ENCODE assay signal across 13 cellular contexts in the genomic region with DNA sequence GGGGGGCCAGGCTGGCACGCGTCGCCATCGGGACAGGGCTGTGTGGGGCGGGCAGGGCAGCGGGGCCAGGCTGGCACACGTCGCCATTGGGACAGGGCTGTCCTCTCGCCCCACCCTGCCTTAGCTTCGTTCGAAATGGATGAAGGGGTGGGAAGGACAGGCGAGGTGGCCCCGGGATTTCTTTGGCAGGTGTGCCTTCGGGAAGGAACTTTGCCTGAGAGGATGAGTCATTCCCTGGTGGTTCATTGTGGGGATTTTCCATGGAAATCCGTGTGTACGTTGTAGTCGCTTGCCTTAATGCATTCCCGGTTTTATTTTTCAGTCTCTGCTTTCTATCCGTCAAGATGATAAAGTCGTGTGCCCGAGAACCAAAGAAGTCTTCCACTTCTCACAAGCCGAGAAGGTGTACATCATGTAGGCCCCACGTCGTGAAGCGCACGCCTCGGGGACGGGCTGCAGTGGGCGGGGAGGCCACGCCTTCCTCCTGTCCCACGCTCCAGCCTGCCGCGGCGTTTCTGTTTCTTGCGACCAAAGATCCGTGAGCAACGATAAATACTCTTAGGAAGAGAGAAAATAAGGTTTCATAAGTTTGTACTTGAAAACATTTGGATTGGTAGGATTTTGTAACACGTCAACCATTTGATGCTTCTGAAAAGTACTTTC.
"Had no signal": no experiment of that assay in that cellular context is flagged by ENCODE, and none has a peak within 500 bp of the region (broad histone marks: within the 10 kb centered on the region; RNA-seq: fewer than 3 reads in every experiment).

No MANE protein-coding gene starts in this region.

- DNase-seq: activated naive CD4-positive, alpha-beta T cell treated with anti-CD3 and anti-CD28 coated beads, Interleukin-2, amount 10 ng/mL, durations not matched to agents 7 days and 5 days; anterior cingulate cortex; foreskin melanocyte; naive thymus-derived CD8-positive, alpha-beta T cell; sigmoid colon; stimulated activated CD4-positive, alpha-beta T cell treated with anti-CD3 and anti-CD28 coated beads, Interleukin-12 subunit alpha, Interleukin-12 subunit beta, amount 100 ng/mL, for 4 hours; stimulated activated naive CD4-positive, alpha-beta T cell treated with Interleukin-2 at 50 U/mL for 16 hours had no signal

- H3K4me1 Mint-ChIP-seq: WTC11 had no signal

- H3K27me3 Mint-ChIP-seq: activated naive CD4-positive, alpha-beta T cell treated with anti-CD3 and anti-CD28 coated beads, Interleukin-2, amount 10 ng/mL, durations not matched to agents 7 days and 5 days; naive thymus-derived CD8-positive, alpha-beta T cell had no signal

- ATAC-seq: mucosa of descending colon; naive thymus-derived CD8-positive, alpha-beta T cell; WTC11 had no signal

- H3K4me1 ChIP-seq: breast epithelium, sigmoid colon, upper lobe of left lung had no signal

- H3K4me3 ChIP-seq: breast epithelium, mucosa of descending colon, sigmoid colon, upper lobe of left lung had no signal

- H3K9me3 ChIP-seq: breast epithelium, mucosa of descending colon, sigmoid colon, upper lobe of left lung had no signal

- H3K27me3 ChIP-seq: breast epithelium, sigmoid colon, upper lobe of left lung had no signal

- H3K9me3 Mint-ChIP-seq: activated naive CD4-positive, alpha-beta T cell treated with anti-CD3 and anti-CD28 coated beads, Interleukin-2, amount 10 ng/mL, durations not matched to agents 7 days and 5 days; naive thymus-derived CD8-positive, alpha-beta T cell; WTC11 had no signal

- H3K27ac Mint-ChIP-seq: activated naive CD4-positive, alpha-beta T cell treated with anti-CD3 and anti-CD28 coated beads, Interleukin-2, amount 10 ng/mL, durations not matched to agents 7 days and 5 days; activated T-helper 1 cell treated with anti-CD3 and anti-CD28 coated beads, Interleukin-12 subunit alpha, Interleukin-12 subunit beta, Interleukin-2, Interleukin-4 antibody, amounts not matched to agents 30 ng/mL and 10 ng/mL and 1 ng/mL, durations not matched to agents 14 hours and 24 hours and 36 hours; WTC11 had no signal

- H3K4me3 Mint-ChIP-seq: activated naive CD4-positive, alpha-beta T cell treated with anti-CD3 and anti-CD28 coated beads, Interleukin-2, amount 10 ng/mL, durations not matched to agents 7 days and 5 days; activated T-helper 1 cell treated with anti-CD3 and anti-CD28 coated beads, Interleukin-12 subunit alpha, Interleukin-12 subunit beta, Interleukin-2, Interleukin-4 antibody, amounts not matched to agents 30 ng/mL and 10 ng/mL and 1 ng/mL, durations not matched to agents 14 hours and 24 hours and 36 hours; naive thymus-derived CD8-positive, alpha-beta T cell; T-helper 1 cell treated with Interleukin-12 subunit alpha and Interleukin-12 subunit beta and Interleukin-4 antibody, amounts not matched to agents 30 μg/mL and 1 μg/mL, for 36 hours; WTC11 had no signal

- H3K27ac ChIP-seq: breast epithelium, sigmoid colon, upper lobe of left lung had no signal
